ENCODE assay signal across 22 cellular contexts in the genomic region with DNA sequence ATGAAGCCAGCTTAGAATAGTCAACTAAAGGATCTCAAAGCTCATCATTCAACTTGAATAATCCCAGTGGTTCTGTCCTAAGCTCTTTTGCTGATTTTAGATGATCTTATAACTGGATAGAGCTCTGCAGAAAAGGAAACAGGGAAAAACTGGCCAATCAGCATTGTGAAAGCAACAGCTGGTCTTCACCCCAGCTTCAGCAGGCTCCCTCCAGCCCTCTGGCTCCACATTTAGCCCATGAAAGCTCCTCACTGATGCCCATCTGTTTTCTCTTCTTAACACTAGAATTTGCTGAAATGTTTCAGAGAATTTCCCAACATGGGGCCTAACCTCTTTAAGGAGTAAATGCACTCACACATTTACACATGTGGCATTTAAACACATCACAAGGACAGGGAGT.
DNase-seq lines count a peak whose midpoint lies in the region; FAIRE-seq and TF ChIP-seq lines count a peak whose summit lies in the region.
"Had no signal": no experiment of that assay in that cellular context is flagged by ENCODE, and none has a peak within 500 bp of the region (broad histone marks: within the 10 kb centered on the region; RNA-seq: fewer than 3 reads in every experiment).

No MANE protein-coding gene starts in this region.

- H3K9ac ChIP-seq in MM.1S (ENCODE audit: low read length) = no peak overlapping the region
- H3K9ac ChIP-seq: BLaER1 had no signal

- 0 out of 2 replicates have a peak overlapping the region, but pooled peaks have one; percentile 19 for H3K4me2 ChIP-seq in MM.1S (ENCODE audit: low read depth, low read length)
- H3K4me2 ChIP-seq: BLaER1, GM23338 had no signal

- no peaks in the 10 kb centered on the region for H3F3A ChIP-seq in MM.1S (ENCODE audit: insufficient read depth, low read length)

- H3K4me1 ChIP-seq in MM.1S (ENCODE audit: low read length) = peaks cover 19% of the 10 kb centered on the region
- H3K4me1 ChIP-seq: BLaER1, Caco-2 had no signal

- DNase-seq in D341Med (ENCODE audit: low spot score) (peak; percentile 48), MM.1S (peak; percentile 63), NCI-H82 treated with DMSO at 0.1 percent for 48 hours (lab: John Stamatoyannopoulos, UW; ENCODE audit: unreplicated experiment) (peak; percentile 93), bronchial epithelial cell (ENCODE audit: low read depth) (no peak), NCI-H1417 treated with DMSO at 0.1 percent for 48 hours (lab: John Stamatoyannopoulos, UW) (no peak), NCI-H2081 (lab: John Stamatoyannopoulos, UW) (no peak), NCI-H1930 (lab: John Stamatoyannopoulos, UW) (no peak), SKM-1 (lab: John Stamatoyannopoulos, UW; ENCODE audit: unreplicated experiment) (no peak)
- DNase-seq: Caco-2; CD4-positive, CD25-positive, alpha-beta regulatory T cell; CD8-positive, alpha-beta T cell; DMS53; DMS79 treated with DMSO at 0.1 percent for 48 hours; GF-D8; H9 had no signal

- H3K27ac ChIP-seq in MM.1S (ENCODE audit: low read length) = peak overlapping the region; percentile 24; the same call in 1 of the 2 replicates
- H3K27ac ChIP-seq: 22Rv1, BLaER1, C4-2B had no signal

- no peak for TF ChIP-seq CTCF in MM.1S (IDR thresholded peaks at IDR 0.05; ENCODE audit: low read length)
- no peak for TF ChIP-seq CTCF in bronchial epithelial cell (IDR thresholded peaks at IDR 0.05; ENCODE audit: insufficient read depth, low read length, severe bottlenecking)

- no peaks in the 10 kb centered on the region for H3K9me3 ChIP-seq in MM.1S (replicated peaks; ENCODE audit: insufficient read depth, low read length)
- H3K9me3 ChIP-seq: BLaER1, Caco-2 had no signal

- no peaks in the 10 kb centered on the region for H3K9me2 ChIP-seq in MM.1S (replicated peaks; ENCODE audit: insufficient read depth, low read length)

- no peak overlapping the region for H3K4me3 ChIP-seq in MM.1S (ENCODE audit: low read length)
- H3K4me3 ChIP-seq in bronchial epithelial cell (ENCODE audit: low read depth, low read length) = no peak overlapping the region
- H3K4me3 ChIP-seq: BLaER1, GM23338 had no signal

- peak; percentile 75 for FAIRE-seq in bronchial epithelial cell (lab: Jason Lieb, UNC)
- FAIRE-seq: A204.1, GM12891, GM18507 had no signal

- no peaks in the 10 kb centered on the region for H4K20me1 ChIP-seq in MM.1S (ENCODE audit: insufficient read depth, low read length)
- H4K20me1 ChIP-seq: BLaER1 had no signal

- H3K79me2 ChIP-seq in MM.1S (ENCODE audit: low read length) = no peaks in the 10 kb centered on the region

- H3K36me3 ChIP-seq in MM.1S (replicated peaks; ENCODE audit: insufficient read depth, low read length) (no peaks in the 10 kb centered on the region), bronchial epithelial cell (ENCODE audit: control insufficient read depth, insufficient read depth, low read length) (no peaks in the 10 kb centered on the region)
- H3K36me3 ChIP-seq: BLaER1 had no signal

- H3K27me3 ChIP-seq in MM.1S (replicated peaks; ENCODE audit: insufficient read depth, low read length) = no peaks in the 10 kb centered on the region
- H3K27me3 ChIP-seq in bronchial epithelial cell (ENCODE audit: control insufficient read depth, insufficient read depth, low read length) = no peaks in the 10 kb centered on the region
- H3K27me3 ChIP-seq: BLaER1 had no signal

- H2AFZ ChIP-seq in MM.1S (ENCODE audit: low read length) = 0 out of 2 replicates have a peak overlapping the region, but pooled peaks have one; percentile 28
- H2AFZ ChIP-seq: GM23338 had no signal

Comparison
In these comparisons a context has a peak if more than half of its experiments do, and no peak if none do; other contexts are left out.
1. DNase-seq: peak in D341Med (single experiment), MM.1S (single experiment) and NCI-H82 treated with DMSO at 0.1 percent for 48 hours (single experiment); none in bronchial epithelial cell (single experiment), NCI-H1417 treated with DMSO at 0.1 percent for 48 hours (single experiment), NCI-H2081 (0 of 2), NCI-H1930 (0 of 2) and SKM-1 (single experiment).